Comparison of ENCODE assay signal across 8 cellular contexts in genomic region chr2:175187378-175187777, GRCh38. TPM values are rescaled to one million over a fixed set of nuclear protein-coding genes. Genes with fewer than 3 reads are reported as not detected.
DNase-seq lines count a peak whose midpoint lies in the region; ATAC-seq and TF ChIP-seq lines count a peak whose summit lies in the region.

No MANE protein-coding gene starts in this region.

- H3K27ac Mint-ChIP-seq in GM23338 = no peak overlapping the region

- H3K27me3 ChIP-seq in GM23338 (ENCODE audit: insufficient read depth) (no peaks in the 10 kb centered on the region), PC-9 (ENCODE audit: insufficient read depth, low read depth) (no peaks in the 10 kb centered on the region)

- TF ChIP-seq CTCF in GM12872 (IDR thresholded peaks at IDR 0.05; ENCODE audit: insufficient read depth, low read depth, low read length) = peak; percentile 58
- peak; percentile 56 to 62 for TF ChIP-seq CTCF in GM23338 (conservative IDR thresholded peaks at IDR 0.05; ENCODE audit: low read depth in 2 of 2)
- peak; percentile 52; the same call in 1 of the 2 replicates for TF ChIP-seq CTCF in PC-9 (conservative IDR thresholded peaks at IDR 0.05)

- POLR2A ChIA-PET in PC-9 (lab: Charles Lee; ENCODE audit: unreplicated experiment) = no interaction called here

- no peaks in the 10 kb centered on the region for H4K20me1 ChIP-seq in GM23338 (replicated peaks; ENCODE audit: insufficient read depth)
- no peaks in the 10 kb centered on the region for H4K20me1 ChIP-seq in PC-9 (ENCODE audit: insufficient read depth)

- no peak overlapping the region for H3K4me3 Mint-ChIP-seq in GM23338

- peaks cover 8% of the 10 kb centered on the region for H3K9me2 ChIP-seq in GM23338 (ENCODE audit: insufficient read depth)
- H3K9me2 ChIP-seq in PC-9 (ENCODE audit: insufficient read depth) = no peaks in the 10 kb centered on the region

- H3K4me2 ChIP-seq in GM23338 (no peak overlapping the region), PC-9 (no peak overlapping the region)

- no TSS peak for BruUV-seq in PC-9 (replicated peaks; lab: Mats Ljungman, UMichigan)

- H3K79me2 ChIP-seq in GM23338 (replicated peaks; ENCODE audit: insufficient read depth) (no peaks in the 10 kb centered on the region), PC-9 (ENCODE audit: low read depth) (no peaks in the 10 kb centered on the region)

- H3K27ac ChIP-seq in GM23338 (ENCODE audit: low read depth) (no peak overlapping the region), PC-9 (no peak overlapping the region)

- no peaks in the 10 kb centered on the region for H3K36me3 ChIP-seq in GM23338 (ENCODE audit: insufficient read depth)
- H3K36me3 ChIP-seq in PC-9 (ENCODE audit: low read depth) = no peaks in the 10 kb centered on the region

- peaks cover 3% of the 10 kb centered on the region; the same call in 1 of the 3 replicates for H3K9me3 Mint-ChIP-seq in GM23338

- peaks cover 3% of the 10 kb centered on the region for H3K27me3 Mint-ChIP-seq in GM23338 (ENCODE audit: insufficient read depth, low read depth, poor library complexity)

- peak; percentile 87 for ATAC-seq in GM23338

- peaks cover 6% of the 10 kb centered on the region; the same call in 2 of the 3 replicates for H3K4me1 Mint-ChIP-seq in GM23338

- CTCF ChIA-PET in PC-9 (lab: Charles Lee) = no interaction called here

- no peak overlapping the region for H3K4me3 ChIP-seq in GM23338
- no peak overlapping the region for H3K4me3 ChIP-seq in PC-9

- DNase-seq in GM23338 (ENCODE audit: low spot score) (peak; percentile 65), PC-9 (no peak), iris pigment epithelial cell (ENCODE audit: low read depth) (peak; percentile 19), HPDE6-E6E7 (ENCODE audit: extremely low spot score) (no peak), NCI-H1092 treated with DMSO at 0.1 percent for 48 hours (lab: John Stamatoyannopoulos, UW) (no peak), GOT3 (lab: John Stamatoyannopoulos, UW) (no peak)
- DNase-seq in stimulated activated CD4-positive, alpha-beta T cell treated with anti-CD3 and anti-CD28 coated beads, Interleukin-2, amount 100 ng/mL, for 24 hours = no peak

- H3K4me1 ChIP-seq in GM23338 (ENCODE audit: insufficient read depth) (no peaks in the 10 kb centered on the region), PC-9 (replicated peaks; ENCODE audit: insufficient read depth) (0 out of 2 replicates have a peak, but pooled peaks cover under 1% of the 10 kb centered on the region)

- H3F3A ChIP-seq in GM23338 (replicated peaks; ENCODE audit: low read depth) = no peaks in the 10 kb centered on the region
- H3F3A ChIP-seq in PC-9 (ENCODE audit: insufficient read depth, low read depth) = no peaks in the 10 kb centered on the region

- intact Hi-C loops in PC-9 (cut with micrococcal nuclease; ENCODE audit: unreplicated experiment) = loop anchor here (10.0 kb wide), 1 partner anchor 817 kb away; the partner anchor contains the start of gene LNPK

- no peaks in the 10 kb centered on the region for H3K9me3 ChIP-seq in PC-9 (ENCODE audit: insufficient read depth, low read depth)

- H2AFZ ChIP-seq in GM23338 (no peak overlapping the region), PC-9 (no peak overlapping the region)

- no peaks in the 10 kb centered on the region for H3K36me3 Mint-ChIP-seq in GM23338 (ENCODE audit: low read depth)

TF ChIP-seq in GM23338, 12 proteins besides CTCF, POLR2A, EP300 and RAD21 (continues in another document):
- TF ChIP-seq REST (IDR thresholded peaks at IDR 0.05; ENCODE audit: unreplicated experiment) = no peak
- TF ChIP-seq POLR2AphosphoS5 (IDR thresholded peaks at IDR 0.05; ENCODE audit: low read depth) = no peak
- TF ChIP-seq ZNF462 (CRISPR knock-in tag; IDR thresholded peaks at IDR 0.05) = no peak
- no peak for TF ChIP-seq JUNB (IDR thresholded peaks at IDR 0.05; ENCODE audit: unreplicated experiment)

RNA-seq across cellular contexts. Expression of gene ATP5MC3, which starts 5.9 kb away (rescaled TPM):
- 185 and 189 TPM in 2 replicates for total RNA-seq in GM23338 (2014; rRNA removed; shearing (Covaris generic))
- polyA plus RNA-seq in GM23338 (2016; fragmentation: Nextera tagmentation; extraction: Ambion mirVana) = 531 and 557 TPM in 2 replicates
- total RNA-seq in PC-9 (2021) = 450 and 528 TPM in 2 replicates

RNA-seq across cellular contexts. Expression of gene ATF2, which starts 19.4 kb away (rescaled TPM):
- 56.2 and 63.1 TPM in 2 replicates for total RNA-seq in GM23338 (2014; rRNA removed; shearing (Covaris generic))
- 20.3 and 23.6 TPM in 2 replicates for polyA plus RNA-seq in GM23338 (2016; fragmentation: Nextera tagmentation; extraction: Ambion mirVana)
- total RNA-seq in PC-9 (2021) = 80.9 and 94.5 TPM in 2 replicates

Comparison
In these comparisons a context has a peak if more than half of its experiments do, and no peak if none do; other contexts are left out.
1. DNase-seq: peak in GM23338 (single experiment) and iris pigment epithelial cell (single experiment); none in PC-9 (0 of 2), stimulated activated CD4-positive, alpha-beta T cell treated with anti-CD3 and anti-CD28 coated beads, Interleukin-2, amount 100 ng/mL, for 24 hours (0 of 2), HPDE6-E6E7 (single experiment), NCI-H1092 treated with DMSO at 0.1 percent for 48 hours (single experiment) and GOT3 (single experiment).
2. Peak in every context shown above with its lines, with median percentiles within 50 percentile points of each other: CTCF ChIP-seq.